In the genomic region with DNA sequence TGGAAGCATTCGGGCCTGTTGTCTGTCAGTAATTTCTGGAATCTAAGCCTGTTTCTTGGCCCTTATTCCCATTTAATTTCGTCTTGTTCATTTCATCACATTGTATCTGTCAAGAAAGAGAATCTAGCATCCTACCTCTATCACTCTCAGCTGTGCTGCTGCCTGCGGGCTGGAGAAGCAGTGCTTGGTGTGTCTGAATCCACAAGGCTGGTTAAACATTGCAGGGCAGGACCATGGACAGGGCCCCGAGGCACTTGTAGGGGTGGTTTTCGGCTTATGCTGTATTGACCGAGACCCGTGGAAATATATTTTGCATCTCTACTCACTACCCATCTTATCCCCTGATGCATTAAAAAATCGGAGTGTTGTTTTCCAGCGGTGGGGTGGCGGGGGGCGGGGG, we compare ENCODE assay signal across 8 cellular contexts. TPM values are rescaled to one million over a fixed set of nuclear protein-coding genes. Genes with fewer than 3 reads are reported as not detected.
DNase-seq lines count a peak whose midpoint lies in the region; ATAC-seq and TF ChIP-seq lines count a peak whose summit lies in the region.

No MANE protein-coding gene starts in this region.

- H3K9me3 Mint-ChIP-seq in activated T-cell treated with anti-CD3 and anti-CD28 coated beads, Interleukin-2, amount 50 U/mL, for 72 hours, result no peaks in the 10 kb centered on the region

- H3K4me3 ChIP-seq in AG09309 (ENCODE audit: control insufficient read depth, low read depth, low read length), result no peak overlapping the region

- TF ChIP-seq CTCF in AG09309 (IDR thresholded peaks at IDR 0.05; ENCODE audit: control insufficient read depth, insufficient read depth, low read depth, low read length, missing control alignments), result no peak

- no peak for ATAC-seq in activated T-cell treated with anti-CD3 and anti-CD28 coated beads, Interleukin-2, amount 50 U/mL, for 72 hours (replicated peaks in 1 of 2)
- ATAC-seq in HG03342 (IDR thresholded peaks at IDR 0.05; ENCODE audit: unreplicated experiment) (no peak), HG02759 (IDR thresholded peaks at IDR 0.05; ENCODE audit: unreplicated experiment) (no peak)

- intact Hi-C loops in head of caudate nucleus (cut with DNase I), result no loop called here

- in situ Hi-C loops in KBM-7 (cut with MboI; ENCODE audit: low pct_unique_long_range_greater_than_20kb, low sequenced_read_pairs), result no loop called here

- peak; percentile 13 for DNase-seq in AG09309 (ENCODE audit: low read depth)
- peak; percentile 75 for DNase-seq in KBM-7
- DNase-seq in activated T-cell treated with anti-CD3 and anti-CD28 coated beads, Interleukin-2, amount 50 U/mL, for 72 hours, result peak; percentile 46 to 50
- DNase-seq in head of caudate nucleus, result peak in 41 of 42 donors; percentile 40 to 91 (median 72)
- peak; percentile 63 for DNase-seq in retina
- DNase-seq in COLO829 (ENCODE audit: low spot score), result no peak

- no peaks in the 10 kb centered on the region for H3K36me3 Mint-ChIP-seq in activated T-cell treated with anti-CD3 and anti-CD28 coated beads, Interleukin-2, amount 50 U/mL, for 72 hours (ENCODE audit: insufficient read depth in 2 of 2)

- peak overlapping the region in 1 of 2 donors; percentile 4 for H3K4me3 Mint-ChIP-seq in activated T-cell treated with anti-CD3 and anti-CD28 coated beads, Interleukin-2, amount 50 U/mL, for 72 hours

- no peak overlapping the region for H3K27ac Mint-ChIP-seq in activated T-cell treated with anti-CD3 and anti-CD28 coated beads, Interleukin-2, amount 50 U/mL, for 72 hours

- H3K27me3 Mint-ChIP-seq in activated T-cell treated with anti-CD3 and anti-CD28 coated beads, Interleukin-2, amount 50 U/mL, for 72 hours (ENCODE audit: low read depth), result peaks cover 50% of the 10 kb centered on the region

- peaks cover 6% of the 10 kb centered on the region for H3K4me1 Mint-ChIP-seq in activated T-cell treated with anti-CD3 and anti-CD28 coated beads, Interleukin-2, amount 50 U/mL, for 72 hours (ENCODE audit: low read depth)

RNA-seq across cellular contexts. Expression of a gene that starts 3.1 kb away (rescaled TPM):
- total RNA-seq in activated T-cell treated with anti-CD3 and anti-CD28 coated beads, Interleukin-2, amount 50 U/mL, for 72 hours, result 10 to 100 TPM; 39.1 to 40.8 TPM
